8 cellular contexts compared by ENCODE assay signal in genomic region chr2:86836914-86837695, GRCh38. TPM values are rescaled to one million over a fixed set of nuclear protein-coding genes. Genes with fewer than 3 reads are reported as not detected.
DNase-seq lines count a peak whose midpoint lies in the region; TF ChIP-seq lines count a peak whose summit lies in the region.
"Not testable (repeated sequence)": the region's sequence is repeated elsewhere in the genome, so short reads cannot be mapped to it uniquely, and the experiment has no call there.

No MANE protein-coding gene starts in this region.

- H3K9me3 Mint-ChIP-seq in osteocyte (ENCODE audit: unreplicated experiment): not testable (repeated sequence)

- H3K36me3 ChIP-seq in left ventricle myocardium inferior: not testable (repeated sequence)

- POLR2A ChIA-PET in AG04450 (lab: Yijun Ruan, JAX): not testable (repeated sequence)

- H3K4me3 ChIP-seq in AG04450 (ENCODE audit: low read depth, low read length) (0 out of 2 replicates have a peak overlapping the region, but pooled peaks have one; percentile 10), left ventricle myocardium inferior (peak overlapping the region; percentile 35)
- H3K4me3 ChIP-seq in choroid plexus epithelial cell (ENCODE audit: low read depth, low read length): not testable (repeated sequence)

- H3K9me3 ChIP-seq in AG04450 (ENCODE audit: control insufficient read depth, insufficient read depth, low read length); left ventricle myocardium inferior (replicated peaks): not testable (repeated sequence)

- H3K4me1 Mint-ChIP-seq in osteocyte (ENCODE audit: unreplicated experiment): not testable (repeated sequence)

- H3K27ac ChIP-seq in AG04450 (ENCODE audit: low read depth, low read length): not testable (repeated sequence)
- peak overlapping the region; percentile 60 for H3K27ac ChIP-seq in left ventricle myocardium inferior (replicated peaks)

- TF ChIP-seq CTCF in AG04450 (IDR thresholded peaks at IDR 0.05; ENCODE audit: low read depth, low read length); choroid plexus epithelial cell (conservative IDR thresholded peaks at IDR 0.05; ENCODE audit: low read depth, low read length); left ventricle myocardium inferior (IDR thresholded peaks at IDR 0.05; ENCODE audit: borderline replicate concordance); osteocyte (IDR thresholded peaks at IDR 0.05): not testable (repeated sequence)

- H3K36me3 Mint-ChIP-seq in osteocyte (ENCODE audit: unreplicated experiment): not testable (repeated sequence)

- DNase-seq in AG04450 (ENCODE audit: low read depth, low spot score) (peak; percentile 38), HT-29 (ENCODE audit: low spot score) (peak; percentile 77), SKM-1 treated with dmso at 0.1 percent for 144 hours (lab: John Stamatoyannopoulos, UW; ENCODE audit: unreplicated experiment) (peak; percentile 65), choroid plexus epithelial cell (ENCODE audit: low read depth) (peak; percentile 87), left ventricle myocardium inferior (peak; percentile 59)
- peak; percentile 72 to 75 for DNase-seq in activated T-cell treated with anti-CD3 and anti-CD28 coated beads, Interleukin-2, amount 50 U/mL, for 48 hours
- not testable (repeated sequence) for DNase-seq in osteocyte (ENCODE audit: extremely low spot score, unreplicated experiment)
- peak; percentile 56 to 67 for DNase-seq in stimulated activated CD8-positive, alpha-beta memory T cell treated with anti-CD3 and anti-CD28 coated beads, Interleukin-15, amount 100 ng/mL, for 48 hours (ENCODE audit: low read depth in 2 of 2)

- peak overlapping the region; percentile 14 for H3K4me3 Mint-ChIP-seq in osteocyte (ENCODE audit: unreplicated experiment)

- intact Hi-C loops in left ventricle myocardium inferior (cut with micrococcal nuclease): not testable (repeated sequence)

- not testable (repeated sequence) for H3K4me1 ChIP-seq in left ventricle myocardium inferior

- peaks cover 11% of the 10 kb centered on the region for H3K27me3 Mint-ChIP-seq in osteocyte (ENCODE audit: unreplicated experiment)

- H3K27me3 ChIP-seq in AG04450 (ENCODE audit: control insufficient read depth, insufficient read depth, low read length): not testable (repeated sequence)
- H3K27me3 ChIP-seq in left ventricle myocardium inferior (ENCODE audit: low read depth): peaks cover 12% of the 10 kb centered on the region

- CTCF ChIA-PET in AG04450 (lab: Charles Lee): not testable (repeated sequence)

- not testable (repeated sequence) for H3K27ac Mint-ChIP-seq in osteocyte (ENCODE audit: unreplicated experiment)

RNA-seq across cellular contexts. Expression of gene CD8B, which starts 24.6 kb away (rescaled TPM):
- not detected in 2 replicates for polyA plus RNA-seq in AG04450 (2011; rRNA removed)
- not detected in 2 replicates for polyA minus RNA-seq in AG04450 (2011; rRNA and poly(A)+ RNA removed)
- not detected in 2 replicates for total RNA-seq in HT-29 (2014; rRNA removed; shearing (Covaris generic))
- total RNA-seq in left ventricle myocardium inferior (0.22 TPM), osteocyte (not detected in 2 replicates)

RNA-seq across cellular contexts. Expression of gene CD8A, which starts 46.4 kb away (rescaled TPM):
- polyA plus RNA-seq in AG04450 (2011; rRNA removed): not detected in 2 replicates
- 0.09 TPM in 1 of 2 replicates, not detected in the other for polyA minus RNA-seq in AG04450 (2011; rRNA and poly(A)+ RNA removed)
- not detected in 2 replicates for total RNA-seq in HT-29 (2014; rRNA removed; shearing (Covaris generic))
- 0.63 TPM for total RNA-seq in left ventricle myocardium inferior
- not detected in 2 replicates for total RNA-seq in osteocyte
